10 cellular contexts compared by ENCODE assay signal in the genomic region with DNA sequence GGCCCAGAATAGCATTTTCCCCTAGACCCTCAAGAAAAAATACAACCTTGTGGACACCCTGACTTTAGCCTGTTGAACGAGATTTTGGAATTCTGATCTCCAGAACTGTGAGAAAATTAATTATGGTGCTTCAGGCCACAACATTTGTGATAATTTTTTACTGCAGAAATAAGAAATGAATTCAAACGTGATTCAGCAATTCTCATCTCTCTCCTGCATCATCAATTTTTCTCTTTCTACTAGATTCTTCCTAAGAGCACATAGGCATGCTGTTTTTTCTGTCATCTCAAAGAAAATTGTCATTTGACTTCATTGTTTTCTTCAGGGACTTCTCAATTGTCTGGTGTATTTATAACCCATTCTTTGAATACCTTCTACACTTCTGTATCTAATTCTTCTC. TPM values are rescaled to one million over a fixed set of nuclear protein-coding genes. Genes with fewer than 3 reads are reported as not detected.
"Had no signal": no experiment of that assay in that cellular context is flagged by ENCODE, and none has a peak within 500 bp of the region (broad histone marks: within the 10 kb centered on the region; RNA-seq: fewer than 3 reads in every experiment).

No MANE protein-coding gene starts in this region.

- H3K4me3 ChIP-seq: GM23248, HAP-1 had no signal

- H3K4me1 ChIP-seq: HAP-1 had no signal

- H3K9me3 ChIP-seq: HAP-1 had no signal

- H2AFZ ChIP-seq: GM23248 had no signal

- ATAC-seq: HCT116 had no signal

- DNase-seq: GM23248, GOT3, H7, HFFc6, IMR-90, KBM-7 had no signal

- H3K9ac ChIP-seq: GM23248, KMS-11 had no signal

- H3K36me3 ChIP-seq: HAP-1 had no signal

- H3K4me2 ChIP-seq: KMS-11 had no signal

- FAIRE-seq: HTR-8/SVneo had no signal

- H3K27ac ChIP-seq: GM23248, KMS-11 had no signal

RNA-seq across cellular contexts. Expression of a gene that starts 8.9 kb away (rescaled TPM):
- total RNA-seq: H7 had no signal
